ENCODE assay signal across 27 cellular contexts in genomic region chr11:1081601-1082311, GRCh38. TPM values are rescaled to one million over a fixed set of nuclear protein-coding genes. Genes with fewer than 3 reads are reported as not detected.
A peak's percentile ranks its signal among the peaks of the same experiment; 100 is the strongest.
DNase-seq lines count a peak whose midpoint lies in the region; ATAC-seq and TF ChIP-seq lines count a peak whose summit lies in the region.
"Had no signal": no experiment of that assay in that cellular context is flagged by ENCODE, and none has a peak within 500 bp of the region (broad histone marks: within the 10 kb centered on the region; RNA-seq: fewer than 3 reads in every experiment).

No MANE protein-coding gene starts in this region.

- no peak overlapping the region for H3K27ac ChIP-seq in left ventricle myocardium inferior (replicated peaks)
- no peak overlapping the region for H3K27ac ChIP-seq in upper lobe of right lung
- H3K27ac ChIP-seq in GM23248, result no peak overlapping the region
- H3K27ac ChIP-seq: breast epithelium, coronary artery, esophagus muscularis mucosa, hepatocyte, VCaP had no signal

- peaks cover 41% of the 10 kb centered on the region for H3K27me3 ChIP-seq in left ventricle myocardium inferior (ENCODE audit: low read depth)
- H3K27me3 ChIP-seq in upper lobe of right lung, result no peaks in the 10 kb centered on the region
- no peaks in the 10 kb centered on the region for H3K27me3 ChIP-seq in GM23248 (replicated peaks; ENCODE audit: insufficient read depth)
- H3K27me3 ChIP-seq: hepatocyte had no signal

- H3K9me3 ChIP-seq in left ventricle myocardium inferior (replicated peaks) (no peaks in the 10 kb centered on the region), mucosa of descending colon (no peaks in the 10 kb centered on the region), upper lobe of right lung (no peaks in the 10 kb centered on the region), GM23248 (ENCODE audit: low read depth) (no peaks in the 10 kb centered on the region)
- H3K9me3 ChIP-seq: BE2C, breast epithelium, esophagus muscularis mucosa, HAP-1 had no signal

- H3K9ac ChIP-seq in GM23248, result no peak overlapping the region

- H3K4me2 ChIP-seq in GM23248 (ENCODE audit: unreplicated experiment), result no peak overlapping the region
- H3K4me2 ChIP-seq: hepatocyte had no signal

- TF ChIP-seq CTCF in left ventricle myocardium inferior (IDR thresholded peaks at IDR 0.05; ENCODE audit: borderline replicate concordance) (no peak), mucosa of descending colon (IDR thresholded peaks at IDR 0.05) (no peak), upper lobe of right lung (IDR thresholded peaks at IDR 0.05) (no peak)

- DNase-seq in NCI-H748 (lab: John Stamatoyannopoulos, UW; ENCODE audit: unreplicated experiment) (peak; percentile 20), NCI-H748 treated with DMSO at 0.1 percent for 48 hours (lab: John Stamatoyannopoulos, UW) (no peak), left ventricle myocardium superior (peak; percentile 19), left ventricle myocardium inferior (no peak), mucosa of descending colon (peak in 1 of 3 donors; percentile 28), upper lobe of right lung (peak; percentile 58), GM23248 (no peak), DMS79 treated with DMSO at 0.1 percent for 48 hours (lab: John Stamatoyannopoulos, UW) (no peak)
- DNase-seq: activated CD4-positive, alpha-beta T cell treated with anti-CD3 and anti-CD28 coated beads, Interleukin-2, amount 50 U/mL, for 48 hours; activated T-cell treated with anti-CD3 and anti-CD28 coated beads for 4 hours; amniotic stem cell; BE2C; foreskin melanocyte; NCI-H1694; NCI-H526 treated with DMSO at 0.1 percent for 48 hours had no signal

- no peaks in the 10 kb centered on the region for H3K79me2 ChIP-seq in GM23248 (ENCODE audit: insufficient read depth)
- H3K79me2 ChIP-seq: hepatocyte had no signal

- 74 to 75% methylated on average over 30 to 33 of the region's 33 CpGs for WGBS in GM23248 (ENCODE audit: low coverage in 1 of 2, low lambda C conversion rate in 2 of 2, missing lambda C conversion rate in 2 of 2), 2 experiments

- H3K4me1 ChIP-seq in left ventricle myocardium inferior (no peaks in the 10 kb centered on the region), mucosa of descending colon (ENCODE audit: low read depth) (no peaks in the 10 kb centered on the region), upper lobe of right lung (no peaks in the 10 kb centered on the region), GM23248 (ENCODE audit: insufficient read depth) (no peaks in the 10 kb centered on the region)
- H3K4me1 ChIP-seq: BE2C, breast epithelium, esophagus muscularis mucosa, HAP-1 had no signal

- H3K36me3 ChIP-seq in left ventricle myocardium inferior, result no peaks in the 10 kb centered on the region
- H3K36me3 ChIP-seq in mucosa of descending colon (ENCODE audit: low read depth), result no peaks in the 10 kb centered on the region
- no peaks in the 10 kb centered on the region for H3K36me3 ChIP-seq in upper lobe of right lung
- H3K36me3 ChIP-seq in GM23248 (ENCODE audit: low read depth), result no peaks in the 10 kb centered on the region
- H3K36me3 ChIP-seq: BE2C, breast epithelium, esophagus muscularis mucosa, HAP-1 had no signal

- H2AFZ ChIP-seq in GM23248, result no peak overlapping the region
- H2AFZ ChIP-seq: hepatocyte had no signal

- intact Hi-C loops in left ventricle myocardium superior (cut with micrococcal nuclease), result no loop called here
- intact Hi-C loops in left ventricle myocardium inferior (cut with micrococcal nuclease), result no loop called here
- intact Hi-C loops in mucosa of descending colon (cut with DNase I, micrococcal nuclease), result no loop called here
- intact Hi-C loops in upper lobe of right lung (cut with DNase I), result no loop called here

- no peak overlapping the region for H3K4me3 ChIP-seq in left ventricle myocardium inferior
- no peak overlapping the region for H3K4me3 ChIP-seq in mucosa of descending colon
- H3K4me3 ChIP-seq in upper lobe of right lung, result no peak overlapping the region
- no peak overlapping the region for H3K4me3 ChIP-seq in GM23248
- H3K4me3 ChIP-seq: breast epithelium, coronary artery, esophagus muscularis mucosa, GM12878, HAP-1, hepatocyte had no signal

- in situ Hi-C loops in GM23248 (cut with MboI), result no loop called here

- ATAC-seq in left ventricle myocardium superior, result no peak
- peak; percentile 12 for ATAC-seq in mucosa of descending colon
- ATAC-seq in upper lobe of right lung, result no peak
- ATAC-seq: GM12878 had no signal

- no peaks in the 10 kb centered on the region for H3K9me2 ChIP-seq in GM23248 (ENCODE audit: insufficient read depth)

- no peaks in the 10 kb centered on the region for H4K20me1 ChIP-seq in GM23248 (ENCODE audit: insufficient read depth)

- H3F3A ChIP-seq in GM23248 (ENCODE audit: insufficient read depth), result no peaks in the 10 kb centered on the region

RNA-seq across cellular contexts. Expression of gene MUC2, which starts 7.1 kb away (rescaled TPM):
- not detected for total RNA-seq in left ventricle myocardium superior
- 0.03 TPM for total RNA-seq in left ventricle myocardium inferior
- total RNA-seq in mucosa of descending colon, result 1,000 to 10,000 TPM in 2 of 3 donors, 100 to 1,000 TPM in 1; 379 to 1,246 (median 1,109) TPM
- total RNA-seq in upper lobe of right lung, result not detected
- not detected in 2 replicates for total RNA-seq in GM23248 (2014; rRNA removed; shearing (Covaris generic))
- not detected in 2 replicates for polyA plus RNA-seq in GM23248 (2016; fragmentation: Nextera tagmentation; extraction: Ambion mirVana)
- total RNA-seq: liver, mononuclear cell, skeletal muscle tissue, urinary bladder had no signal
- polyA plus RNA-seq: GM12878, neural cell had no signal

RNA-seq across cellular contexts. Expression of gene MUC6, which starts 45.2 kb away (rescaled TPM):
- total RNA-seq in left ventricle myocardium superior (not detected), left ventricle myocardium inferior (not detected), mucosa of descending colon (not detected), upper lobe of right lung (not detected)
- total RNA-seq in GM23248 (2014; rRNA removed; shearing (Covaris generic)), result not detected in 2 replicates
- not detected in 2 replicates for polyA plus RNA-seq in GM23248 (2016; fragmentation: Nextera tagmentation; extraction: Ambion mirVana)
- total RNA-seq: esophagus muscularis mucosa, hepatocyte, skeletal muscle tissue, urinary bladder had no signal
- polyA plus RNA-seq: hepatocyte, neural cell, urinary bladder had no signal

Comparison
In these comparisons a context has a peak if more than half of its experiments do, and no peak if none do; other contexts are left out.
1. DNase-seq: peak in NCI-H748 (single experiment), left ventricle myocardium superior (single experiment) and upper lobe of right lung (single experiment); none in NCI-H748 treated with DMSO at 0.1 percent for 48 hours (single experiment), left ventricle myocardium inferior (single experiment), GM23248 (single experiment) and DMS79 treated with DMSO at 0.1 percent for 48 hours (single experiment).
2. RNA of gene MUC2, which starts 7.1 kb away (total RNA-seq): 379 to 1,246 TPM in mucosa of descending colon; 0.03 TPM in left ventricle myocardium inferior (single experiment), not detected in left ventricle myocardium superior (single experiment), not detected in upper lobe of right lung (single experiment) and not detected in GM23248; every median in the first group is over 100 times any median in the second.